Comparison of ENCODE assay signal across 1 cellular context in the genomic region with DNA sequence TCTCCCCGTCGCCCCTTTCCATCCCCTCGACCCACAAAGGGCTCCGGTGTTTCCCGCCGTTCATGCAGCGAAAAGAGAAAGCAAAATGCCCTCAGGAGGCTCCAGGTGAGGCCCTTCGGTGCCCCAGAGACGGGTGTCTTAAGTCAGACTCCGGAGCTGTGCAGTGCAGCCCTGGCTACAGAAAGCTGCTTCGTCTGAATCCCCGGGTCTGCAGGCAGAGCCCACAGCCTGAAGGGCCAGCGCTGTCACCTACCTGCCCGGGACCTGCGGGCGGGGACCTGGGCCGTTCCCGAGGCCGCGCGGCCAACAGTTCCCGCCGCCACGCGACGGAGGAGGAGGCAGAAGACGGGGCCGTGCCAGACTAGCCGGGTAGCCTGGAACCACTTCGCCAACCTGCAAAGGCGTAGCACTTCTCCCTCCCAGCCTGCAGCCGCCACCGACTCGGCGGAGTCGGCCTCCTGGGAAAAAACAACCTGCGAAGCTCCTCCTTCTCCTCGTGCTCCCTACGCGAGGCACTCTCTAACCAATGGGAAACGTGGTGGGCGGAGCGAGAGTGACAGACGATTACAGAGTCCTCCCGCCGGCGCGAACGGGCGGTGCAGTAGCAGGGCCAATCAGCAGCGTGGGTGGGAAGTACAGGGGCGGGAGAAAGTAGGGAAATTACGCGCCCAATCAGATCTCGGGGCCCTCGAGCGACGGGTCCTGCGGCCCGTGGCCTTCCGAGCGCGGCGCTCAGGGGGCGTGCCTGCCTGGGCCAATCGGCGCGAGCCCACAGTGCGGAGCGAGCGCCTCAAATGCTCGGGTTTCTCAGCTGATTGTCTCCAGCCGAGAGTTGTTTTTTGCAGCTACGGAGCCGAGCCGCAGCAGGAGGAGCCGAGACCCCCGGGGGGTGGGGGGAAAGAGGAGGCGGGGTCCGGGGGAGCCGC.
TF ChIP-seq lines count a peak whose summit lies in the region.

A gene with protein sequence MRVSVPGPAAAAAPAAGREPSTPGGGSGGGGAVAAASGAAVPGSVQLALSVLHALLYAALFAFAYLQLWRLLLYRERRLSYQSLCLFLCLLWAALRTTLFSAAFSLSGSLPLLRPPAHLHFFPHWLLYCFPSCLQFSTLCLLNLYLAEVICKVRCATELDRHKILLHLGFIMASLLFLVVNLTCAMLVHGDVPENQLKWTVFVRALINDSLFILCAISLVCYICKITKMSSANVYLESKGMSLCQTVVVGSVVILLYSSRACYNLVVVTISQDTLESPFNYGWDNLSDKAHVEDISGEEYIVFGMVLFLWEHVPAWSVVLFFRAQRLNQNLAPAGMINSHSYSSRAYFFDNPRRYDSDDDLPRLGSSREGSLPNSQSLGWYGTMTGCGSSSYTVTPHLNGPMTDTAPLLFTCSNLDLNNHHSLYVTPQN (plus strand): TSS at position 774 of the 926 bp plus-strand sequence. CDS start 312 bp downstream, outside the sequence.
A gene with protein sequence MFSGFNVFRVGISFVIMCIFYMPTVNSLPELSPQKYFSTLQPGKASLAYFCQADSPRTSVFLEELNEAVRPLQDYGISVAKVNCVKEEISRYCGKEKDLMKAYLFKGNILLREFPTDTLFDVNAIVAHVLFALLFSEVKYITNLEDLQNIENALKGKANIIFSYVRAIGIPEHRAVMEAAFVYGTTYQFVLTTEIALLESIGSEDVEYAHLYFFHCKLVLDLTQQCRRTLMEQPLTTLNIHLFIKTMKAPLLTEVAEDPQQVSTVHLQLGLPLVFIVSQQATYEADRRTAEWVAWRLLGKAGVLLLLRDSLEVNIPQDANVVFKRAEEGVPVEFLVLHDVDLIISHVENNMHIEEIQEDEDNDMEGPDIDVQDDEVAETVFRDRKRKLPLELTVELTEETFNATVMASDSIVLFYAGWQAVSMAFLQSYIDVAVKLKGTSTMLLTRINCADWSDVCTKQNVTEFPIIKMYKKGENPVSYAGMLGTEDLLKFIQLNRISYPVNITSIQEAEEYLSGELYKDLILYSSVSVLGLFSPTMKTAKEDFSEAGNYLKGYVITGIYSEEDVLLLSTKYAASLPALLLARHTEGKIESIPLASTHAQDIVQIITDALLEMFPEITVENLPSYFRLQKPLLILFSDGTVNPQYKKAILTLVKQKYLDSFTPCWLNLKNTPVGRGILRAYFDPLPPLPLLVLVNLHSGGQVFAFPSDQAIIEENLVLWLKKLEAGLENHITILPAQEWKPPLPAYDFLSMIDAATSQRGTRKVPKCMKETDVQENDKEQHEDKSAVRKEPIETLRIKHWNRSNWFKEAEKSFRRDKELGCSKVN (minus strand): TSS at position 443 of the 926 bp plus-strand sequence. CDS start 8,948 bp downstream, outside the sequence.

TF ChIP-seq in K562, 482 proteins besides CTCF, POLR2A, EP300 and RAD21 (continued from another document):
- TF ChIP-seq CREM (IDR thresholded peaks at IDR 0.05; ENCODE audit: low read depth) (peak; percentile 64; the same call in 1 of the 2 replicates), HDAC1 (IDR thresholded peaks at IDR 0.05) (0 out of 4 replicates have a peak, but pooled peaks of 1 of the 2 experiments have one; percentile 14), BRF1 (IDR thresholded peaks at IDR 0.05; ENCODE audit: borderline replicate concordance, extremely low read depth, insufficient read length) (no peak), ADNP (tag; IDR thresholded peaks at IDR 0.05) (no peak), MBD2 (IDR thresholded peaks at IDR 0.05; ENCODE audit: borderline replicate concordance, low read depth) (peak; percentile 91), CEBPG (CRISPR knock-in tag; IDR thresholded peaks at IDR 0.05) (no peak; the same call in 1 of the 2 replicates), CEBPG (tag; conservative IDR thresholded peaks at IDR 0.05 in 1 of 2, IDR thresholded peaks at IDR 0.05 in 1 of 2) (no peak), PHF20 (IDR thresholded peaks at IDR 0.05; ENCODE audit: partially characterized antibody) (no peak), RBM39 (optimal IDR thresholded peaks at IDR 0.05; ENCODE audit: low read depth, low read length) (no peak), RBFOX2 (IDR thresholded peaks at IDR 0.05; ENCODE audit: low read depth, low read length) (peak; percentile 84), DACH1 (IDR thresholded peaks at IDR 0.05; ENCODE audit: partially characterized antibody) (peak; percentile 16), LEF1 (IDR thresholded peaks at IDR 0.05) (no peak), ZNF121 (CRISPR knock-in tag; conservative IDR thresholded peaks at IDR 0.05) (no peak)
- TF ChIP-seq, protein P1, sequence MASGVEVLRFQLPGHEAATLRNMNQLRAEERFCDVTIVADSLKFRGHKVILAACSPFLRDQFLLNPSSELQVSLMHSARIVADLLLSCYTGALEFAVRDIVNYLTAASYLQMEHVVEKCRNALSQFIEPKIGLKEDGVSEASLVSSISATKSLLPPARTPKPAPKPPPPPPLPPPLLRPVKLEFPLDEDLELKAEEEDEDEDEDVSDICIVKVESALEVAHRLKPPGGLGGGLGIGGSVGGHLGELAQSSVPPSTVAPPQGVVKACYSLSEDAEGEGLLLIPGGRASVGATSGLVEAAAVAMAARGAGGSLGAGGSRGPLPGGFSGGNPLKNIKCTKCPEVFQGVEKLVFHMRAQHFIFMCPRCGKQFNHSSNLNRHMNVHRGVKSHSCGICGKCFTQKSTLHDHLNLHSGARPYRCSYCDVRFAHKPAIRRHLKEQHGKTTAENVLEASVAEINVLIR (CRISPR knock-in tag; IDR thresholded peaks at IDR 0.05) = 0 out of 2 replicates have a peak, but pooled peaks have one; percentile 18
- TF ChIP-seq, protein P2, sequence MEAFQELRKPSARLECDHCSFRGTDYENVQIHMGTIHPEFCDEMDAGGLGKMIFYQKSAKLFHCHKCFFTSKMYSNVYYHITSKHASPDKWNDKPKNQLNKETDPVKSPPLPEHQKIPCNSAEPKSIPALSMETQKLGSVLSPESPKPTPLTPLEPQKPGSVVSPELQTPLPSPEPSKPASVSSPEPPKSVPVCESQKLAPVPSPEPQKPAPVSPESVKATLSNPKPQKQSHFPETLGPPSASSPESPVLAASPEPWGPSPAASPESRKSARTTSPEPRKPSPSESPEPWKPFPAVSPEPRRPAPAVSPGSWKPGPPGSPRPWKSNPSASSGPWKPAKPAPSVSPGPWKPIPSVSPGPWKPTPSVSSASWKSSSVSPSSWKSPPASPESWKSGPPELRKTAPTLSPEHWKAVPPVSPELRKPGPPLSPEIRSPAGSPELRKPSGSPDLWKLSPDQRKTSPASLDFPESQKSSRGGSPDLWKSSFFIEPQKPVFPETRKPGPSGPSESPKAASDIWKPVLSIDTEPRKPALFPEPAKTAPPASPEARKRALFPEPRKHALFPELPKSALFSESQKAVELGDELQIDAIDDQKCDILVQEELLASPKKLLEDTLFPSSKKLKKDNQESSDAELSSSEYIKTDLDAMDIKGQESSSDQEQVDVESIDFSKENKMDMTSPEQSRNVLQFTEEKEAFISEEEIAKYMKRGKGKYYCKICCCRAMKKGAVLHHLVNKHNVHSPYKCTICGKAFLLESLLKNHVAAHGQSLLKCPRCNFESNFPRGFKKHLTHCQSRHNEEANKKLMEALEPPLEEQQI (IDR thresholded peaks at IDR 0.05) = no peak
- TF ChIP-seq, protein P3, sequence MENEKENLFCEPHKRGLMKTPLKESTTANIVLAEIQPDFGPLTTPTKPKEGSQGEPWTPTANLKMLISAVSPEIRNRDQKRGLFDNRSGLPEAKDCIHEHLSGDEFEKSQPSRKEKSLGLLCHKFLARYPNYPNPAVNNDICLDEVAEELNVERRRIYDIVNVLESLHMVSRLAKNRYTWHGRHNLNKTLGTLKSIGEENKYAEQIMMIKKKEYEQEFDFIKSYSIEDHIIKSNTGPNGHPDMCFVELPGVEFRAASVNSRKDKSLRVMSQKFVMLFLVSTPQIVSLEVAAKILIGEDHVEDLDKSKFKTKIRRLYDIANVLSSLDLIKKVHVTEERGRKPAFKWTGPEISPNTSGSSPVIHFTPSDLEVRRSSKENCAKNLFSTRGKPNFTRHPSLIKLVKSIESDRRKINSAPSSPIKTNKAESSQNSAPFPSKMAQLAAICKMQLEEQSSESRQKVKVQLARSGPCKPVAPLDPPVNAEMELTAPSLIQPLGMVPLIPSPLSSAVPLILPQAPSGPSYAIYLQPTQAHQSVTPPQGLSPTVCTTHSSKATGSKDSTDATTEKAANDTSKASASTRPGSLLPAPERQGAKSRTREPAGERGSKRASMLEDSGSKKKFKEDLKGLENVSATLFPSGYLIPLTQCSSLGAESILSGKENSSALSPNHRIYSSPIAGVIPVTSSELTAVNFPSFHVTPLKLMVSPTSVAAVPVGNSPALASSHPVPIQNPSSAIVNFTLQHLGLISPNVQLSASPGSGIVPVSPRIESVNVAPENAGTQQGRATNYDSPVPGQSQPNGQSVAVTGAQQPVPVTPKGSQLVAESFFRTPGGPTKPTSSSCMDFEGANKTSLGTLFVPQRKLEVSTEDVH (IDR thresholded peaks at IDR 0.05; ENCODE audit: low read depth, partially characterized antibody) = peak; percentile 85
- TF ChIP-seq, protein P4, sequence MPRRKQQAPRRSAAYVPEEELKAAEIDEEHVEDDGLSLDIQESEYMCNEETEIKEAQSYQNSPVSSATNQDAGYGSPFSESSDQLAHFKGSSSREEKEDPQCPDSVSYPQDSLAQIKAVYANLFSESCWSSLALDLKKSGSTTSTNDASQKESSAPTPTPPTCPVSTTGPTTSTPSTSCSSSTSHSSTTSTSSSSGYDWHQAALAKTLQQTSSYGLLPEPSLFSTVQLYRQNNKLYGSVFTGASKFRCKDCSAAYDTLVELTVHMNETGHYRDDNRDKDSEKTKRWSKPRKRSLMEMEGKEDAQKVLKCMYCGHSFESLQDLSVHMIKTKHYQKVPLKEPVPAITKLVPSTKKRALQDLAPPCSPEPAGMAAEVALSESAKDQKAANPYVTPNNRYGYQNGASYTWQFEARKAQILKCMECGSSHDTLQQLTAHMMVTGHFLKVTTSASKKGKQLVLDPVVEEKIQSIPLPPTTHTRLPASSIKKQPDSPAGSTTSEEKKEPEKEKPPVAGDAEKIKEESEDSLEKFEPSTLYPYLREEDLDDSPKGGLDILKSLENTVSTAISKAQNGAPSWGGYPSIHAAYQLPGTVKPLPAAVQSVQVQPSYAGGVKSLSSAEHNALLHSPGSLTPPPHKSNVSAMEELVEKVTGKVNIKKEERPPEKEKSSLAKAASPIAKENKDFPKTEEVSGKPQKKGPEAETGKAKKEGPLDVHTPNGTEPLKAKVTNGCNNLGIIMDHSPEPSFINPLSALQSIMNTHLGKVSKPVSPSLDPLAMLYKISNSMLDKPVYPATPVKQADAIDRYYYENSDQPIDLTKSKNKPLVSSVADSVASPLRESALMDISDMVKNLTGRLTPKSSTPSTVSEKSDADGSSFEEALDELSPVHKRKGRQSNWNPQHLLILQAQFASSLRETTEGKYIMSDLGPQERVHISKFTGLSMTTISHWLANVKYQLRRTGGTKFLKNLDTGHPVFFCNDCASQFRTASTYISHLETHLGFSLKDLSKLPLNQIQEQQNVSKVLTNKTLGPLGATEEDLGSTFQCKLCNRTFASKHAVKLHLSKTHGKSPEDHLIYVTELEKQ (CRISPR knock-in tag; IDR thresholded peaks at IDR 0.05) = no peak
